1 cellular context compared by ENCODE assay signal in genomic region chr2:127906206-127906926, GRCh38.
A peak's percentile ranks its signal among the peaks of the same experiment; 100 is the strongest.
TF ChIP-seq lines count a peak whose summit lies in the region.

No MANE protein-coding gene starts in this region.

TF ChIP-seq in HepG2, 621 proteins besides CTCF, POLR2A, EP300 and RAD21:
- TF ChIP-seq ZNF503 (CRISPR knock-in tag; IDR thresholded peaks at IDR 0.05): no peak
- peak; percentile 56 for TF ChIP-seq MAX (IDR thresholded peaks at IDR 0.05)
- TF ChIP-seq MYC (CRISPR knock-in tag; IDR thresholded peaks at IDR 0.05; ENCODE audit: borderline replicate concordance): no peak; the same call in 1 of the 2 replicates
- TF ChIP-seq ZBTB33 (CRISPR knock-in tag; IDR thresholded peaks at IDR 0.05): no peak
- peak; percentile 34 for TF ChIP-seq GABPB1 (CRISPR knock-in tag; IDR thresholded peaks at IDR 0.05)
- 0 out of 2 replicates have a peak, but pooled peaks have one; percentile 31 for TF ChIP-seq ZBTB38 (CRISPR knock-in tag; IDR thresholded peaks at IDR 0.05)
- TF ChIP-seq AGO1 (IDR thresholded peaks at IDR 0.05; ENCODE audit: low read depth, low read length, poor library complexity, severe bottlenecking): no peak
- TF ChIP-seq USF2 (IDR thresholded peaks at IDR 0.05; ENCODE audit: low read depth, low read length): peak; percentile 19; the same call in 1 of the 2 replicates
- no peak for TF ChIP-seq USF2 (CRISPR knock-in tag; IDR thresholded peaks at IDR 0.05; ENCODE audit: borderline replicate concordance)
- peak; percentile 67 for TF ChIP-seq ZNF687 (CRISPR knock-in tag; IDR thresholded peaks at IDR 0.05)
- 0 out of 2 replicates have a peak, but pooled peaks have one; percentile 31 for TF ChIP-seq ZNF275 (CRISPR knock-in tag; IDR thresholded peaks at IDR 0.05; ENCODE audit: borderline replicate concordance)
- TF ChIP-seq ZNF136 (CRISPR knock-in tag; IDR thresholded peaks at IDR 0.05; ENCODE audit: low read depth): no peak
- TF ChIP-seq ZNF207 (IDR thresholded peaks at IDR 0.05; ENCODE audit: borderline replicate concordance): no peak
- no peak for TF ChIP-seq ZNF775 (CRISPR knock-in tag; IDR thresholded peaks at IDR 0.05; ENCODE audit: borderline replicate concordance)
- TF ChIP-seq MTA1 (CRISPR knock-in tag; IDR thresholded peaks at IDR 0.05; ENCODE audit: borderline replicate concordance): 0 out of 2 replicates have a peak, but pooled peaks have one; percentile 30
- TF ChIP-seq ZNF891 (CRISPR knock-in tag; IDR thresholded peaks at IDR 0.05): 0 out of 2 replicates have a peak, but pooled peaks have one; percentile 27
- TF ChIP-seq MTERF4 (CRISPR knock-in tag; IDR thresholded peaks at IDR 0.05): 0 out of 2 replicates have a peak, but pooled peaks have one; percentile 43
- TF ChIP-seq WIZ (CRISPR knock-in tag; IDR thresholded peaks at IDR 0.05): 0 out of 2 replicates have a peak, but pooled peaks have one; percentile 19
- no peak for TF ChIP-seq HOXA9 (CRISPR knock-in tag; IDR thresholded peaks at IDR 0.05; ENCODE audit: borderline replicate concordance)
- TF ChIP-seq CREBL2 (CRISPR knock-in tag; IDR thresholded peaks at IDR 0.05; ENCODE audit: borderline replicate concordance): no peak
- no peak for TF ChIP-seq HOMEZ (CRISPR knock-in tag; IDR thresholded peaks at IDR 0.05; ENCODE audit: low read depth)
- peak; percentile 62; the same call in 1 of the 2 replicates for TF ChIP-seq ZNF317 (CRISPR knock-in tag; IDR thresholded peaks at IDR 0.05)
- no peak for TF ChIP-seq EEA1 (CRISPR knock-in tag; IDR thresholded peaks at IDR 0.05; ENCODE audit: borderline replicate concordance)
